10 cellular contexts compared by ENCODE assay signal in genomic region chr12:100576311-100577036, GRCh38. TPM values are rescaled to one million over a fixed set of nuclear protein-coding genes. Genes with fewer than 3 reads are reported as not detected.
DNase-seq lines count a peak whose midpoint lies in the region; ATAC-seq and TF ChIP-seq lines count a peak whose summit lies in the region.
"Had no signal": no experiment of that assay in that cellular context is flagged by ENCODE, and none has a peak within 500 bp of the region (broad histone marks: within the 10 kb centered on the region; RNA-seq: fewer than 3 reads in every experiment).

No MANE protein-coding gene starts in this region.

- no peak overlapping the region for H3K4me3 ChIP-seq in epithelial cell of esophagus (ENCODE audit: low read length)
- H3K4me3 ChIP-seq in skeletal muscle cell (ENCODE audit: low read depth, low read length) = no peak overlapping the region
- H3K4me3 ChIP-seq in ovary = no peak overlapping the region

- TF ChIP-seq POLR2A in ovary (IDR thresholded peaks at IDR 0.05) = no peak

- no peaks in the 10 kb centered on the region for H3K36me3 ChIP-seq in ovary

- TF ChIP-seq CTCF in epithelial cell of esophagus (IDR thresholded peaks at IDR 0.05; ENCODE audit: insufficient read depth, low read depth, low read length, missing control alignments) = no peak
- no peak for TF ChIP-seq CTCF in ovary (IDR thresholded peaks at IDR 0.05)

- WGBS in ovary, 3 donors = 70 to 72% (median 70%) methylated on average over 3 of the region's 3 CpGs

- ATAC-seq in GM19351 (IDR thresholded peaks at IDR 0.05; ENCODE audit: unreplicated experiment) (peak; percentile 29), HG03571 (IDR thresholded peaks at IDR 0.05; ENCODE audit: unreplicated experiment) (no peak)

- no peaks in the 10 kb centered on the region for H3K9me3 ChIP-seq in ovary

- intact Hi-C loops in ovary (cut with DNase I) = no loop called here

- H3K27me3 ChIP-seq in ovary = no peaks in the 10 kb centered on the region

- no peak for TF ChIP-seq EP300 in ovary (IDR thresholded peaks at IDR 0.05)

- no peak overlapping the region for H3K27ac ChIP-seq in ovary

- peak; percentile 93 for DNase-seq in NOMO-1 treated with DMSO at 0.1 percent for 48 hours (lab: John Stamatoyannopoulos, UW; ENCODE audit: unreplicated experiment)
- DNase-seq in epithelial cell of esophagus (ENCODE audit: low read depth) = peak; percentile 85
- peak; percentile 61 for DNase-seq in skeletal muscle cell (ENCODE audit: low read depth)
- DNase-seq in ovary = no peak
- DNase-seq in NCI-H2171 treated with DMSO at 0.1 percent for 48 hours (lab: John Stamatoyannopoulos, UW) = no peak
- DNase-seq in NCI-H524 treated with DMSO at 0.1 percent for 48 hours (lab: John Stamatoyannopoulos, UW) = no peak
- DNase-seq: activated CD8-positive, alpha-beta memory T cell treated with anti-CD3 and anti-CD28 coated beads, Interleukin-2, amount 50 U/mL, for 4 hours; KG1 had no signal

- no peaks in the 10 kb centered on the region for H3K4me1 ChIP-seq in ovary (ENCODE audit: insufficient read depth)

RNA-seq across cellular contexts. Expression of gene GAS2L3, which starts 3.0 kb away (rescaled TPM):
- total RNA-seq in ovary = 1 to 10 TPM; 1.7 to 4.9 (median 2.9) TPM
- 1 to 10 TPM; 1.0 to 3.2 TPM for polyA plus RNA-seq in ovary

Comparison
In these comparisons a context has a peak if more than half of its experiments do, and no peak if none do; other contexts are left out.
1. DNase-seq: peak in NOMO-1 treated with DMSO at 0.1 percent for 48 hours (single experiment), epithelial cell of esophagus (single experiment) and skeletal muscle cell (single experiment); none in ovary (0 of 5), NCI-H2171 treated with DMSO at 0.1 percent for 48 hours (single experiment) and NCI-H524 treated with DMSO at 0.1 percent for 48 hours (single experiment).